ENCODE assay signal across 8 cellular contexts in the genomic region with DNA sequence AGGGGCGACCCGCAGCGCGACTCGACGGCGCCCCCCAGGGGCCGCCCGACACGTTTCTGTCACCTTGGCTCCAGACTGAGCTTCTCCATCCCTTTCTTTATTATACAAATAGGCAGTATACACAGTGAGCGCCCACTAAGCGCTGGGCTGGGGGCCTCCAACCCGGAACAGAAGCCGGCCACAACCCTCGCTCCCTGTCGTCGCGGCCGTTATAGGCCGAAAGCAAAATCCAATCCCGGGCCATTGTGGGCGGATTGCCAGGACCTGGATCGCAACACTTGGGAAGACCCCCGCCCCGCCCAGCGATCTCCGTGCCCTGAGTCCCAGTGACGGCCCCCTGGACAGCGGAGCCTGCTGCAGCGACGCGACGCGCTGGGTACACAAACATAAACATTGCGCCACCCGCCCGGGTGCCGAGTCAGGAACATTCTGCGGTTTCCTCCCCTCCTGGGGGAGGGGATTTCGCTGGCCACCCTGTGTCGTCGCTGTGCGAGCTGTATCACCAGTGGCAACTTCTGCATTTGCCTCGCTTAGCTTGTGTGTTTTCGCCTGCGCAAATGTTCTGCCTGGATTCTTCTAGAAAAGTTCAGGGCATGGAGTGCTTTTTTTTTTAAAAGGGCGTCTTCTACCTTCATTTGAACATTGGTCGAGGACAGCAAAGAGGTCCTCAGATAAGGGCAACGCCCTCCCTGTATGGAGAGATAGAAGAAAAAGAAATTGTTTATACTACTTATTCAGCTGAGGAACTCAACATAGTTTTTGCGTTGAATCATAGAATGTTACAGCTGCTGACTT. TPM values are rescaled to one million over a fixed set of nuclear protein-coding genes. Genes with fewer than 3 reads are reported as not detected.
DNase-seq lines count a peak whose midpoint lies in the region; ATAC-seq and TF ChIP-seq lines count a peak whose summit lies in the region.

No MANE protein-coding gene starts in this region.

- intact Hi-C loops in A673 (cut with micrococcal nuclease; ENCODE audit: unreplicated experiment), result loop anchor here (1.0 to 5.0 kb wide), 2 partner anchors 55 to 160 kb away; no protein-coding TSS in a partner anchor

- H3K36me3 ChIP-seq in A673 (ENCODE audit: insufficient read depth, low read length, poor library complexity, severe bottlenecking) (peaks cover 15% of the 10 kb centered on the region), OCI-LY1 (ENCODE audit: insufficient read depth, low read length) (no peaks in the 10 kb centered on the region; the same call in 1 of the 2 replicates)

- H3K4me1 ChIP-seq in A673 (ENCODE audit: insufficient read depth, low read length, poor library complexity, severe bottlenecking), result peaks cover 31% of the 10 kb centered on the region
- peaks cover 32% of the 10 kb centered on the region for H3K4me1 ChIP-seq in OCI-LY1 (ENCODE audit: insufficient read depth, low read length, severe bottlenecking)

- H3K79me2 ChIP-seq in OCI-LY1 (ENCODE audit: insufficient read depth, low read length), result no peaks in the 10 kb centered on the region

- no TSS peak for BruUV-seq in A673 (replicated peaks; lab: Mats Ljungman, UMichigan)

- H2AFZ ChIP-seq in OCI-LY1 (ENCODE audit: low read length), result peak overlapping the region; percentile 77

- DNase-seq in A673 (ENCODE audit: low spot score), result peak; percentile 73
- DNase-seq in activated T-cell treated with anti-CD3 and anti-CD28 coated beads for 1 hour (ENCODE audit: low read depth), result peak; percentile 73
- DNase-seq in epithelial cell of prostate (ENCODE audit: low read depth, low spot score), result no peak
- DNase-seq in mucosa of gallbladder (ENCODE audit: low spot score), result peak; percentile 94
- DNase-seq in stimulated activated CD8-positive, alpha-beta memory T cell treated with anti-CD3 and anti-CD28 coated beads, Interleukin-4, amount 100 ng/mL, for 24 hours (ENCODE audit: low read depth), result peak; percentile 61

- H3K9me3 ChIP-seq in A673 (ENCODE audit: low read depth, low read length, poor library complexity, severe bottlenecking) (no peaks in the 10 kb centered on the region), OCI-LY1 (ENCODE audit: low read length) (no peaks in the 10 kb centered on the region)

- H3K4me3 ChIP-seq in A673 (ENCODE audit: low read depth, low read length, poor library complexity, severe bottlenecking), result peak overlapping the region; percentile 91
- peak overlapping the region; percentile 75 for H3K4me3 ChIP-seq in OCI-LY1 (ENCODE audit: low read depth, low read length, poor library complexity, severe bottlenecking)

- no peaks in the 10 kb centered on the region for H3F3A ChIP-seq in OCI-LY1 (ENCODE audit: insufficient read depth, low read length)

- peak; percentile 30 for ATAC-seq in GM18867 (IDR thresholded peaks at IDR 0.05; ENCODE audit: unreplicated experiment)
- ATAC-seq in HG03439 (IDR thresholded peaks at IDR 0.05; ENCODE audit: unreplicated experiment), result peak; percentile 30

- H3K9me2 ChIP-seq in OCI-LY1 (ENCODE audit: low read depth, low read length), result no peaks in the 10 kb centered on the region

- peak; percentile 87 for TF ChIP-seq CTCF in A673 (conservative IDR thresholded peaks at IDR 0.05; ENCODE audit: low read depth, low read length)
- TF ChIP-seq CTCF in OCI-LY1 (IDR thresholded peaks at IDR 0.05; ENCODE audit: low read length), result peak; percentile 83

- CTCF ChIA-PET in A673 (lab: Charles Lee), result interaction anchor here (0.5 to 1.8 kb wide), 7 partner anchors 32 to 175 kb away, joined by 3 to 8 read pairs (median 5); no protein-coding TSS in a partner anchor

- no peaks in the 10 kb centered on the region for H4K20me1 ChIP-seq in OCI-LY1 (ENCODE audit: insufficient read depth, low read length)

- H3K27me3 ChIP-seq in A673 (replicated peaks; ENCODE audit: insufficient read depth, low read depth, low read length, poor library complexity) (no peaks in the 10 kb centered on the region), OCI-LY1 (ENCODE audit: insufficient read depth, low read length) (no peaks in the 10 kb centered on the region)

- POLR2A ChIA-PET in A673 (lab: Charles Lee; ENCODE audit: low non-redundant PET), result no interaction called here

- H3K4me2 ChIP-seq in OCI-LY1 (ENCODE audit: low read length), result peak overlapping the region; percentile 86

- H3K9ac ChIP-seq in OCI-LY1 (ENCODE audit: low read length), result peak overlapping the region; percentile 73

- H3K27ac ChIP-seq in A673 (ENCODE audit: low read depth, low read length, poor library complexity, severe bottlenecking) (peak overlapping the region; percentile 99), OCI-LY1 (ENCODE audit: low read depth, low read length, poor library complexity, severe bottlenecking) (peak overlapping the region; percentile 53), epithelial cell of prostate (peak overlapping the region; percentile 96)

RNA-seq across cellular contexts. Expression of a gene that starts 1.3 kb away (rescaled TPM):
- total RNA-seq in A673 (2021), result 11.3 and 13.1 TPM in 2 replicates
- 240 TPM for total RNA-seq in mucosa of gallbladder

Comparison
In these comparisons a context has a peak if more than half of its experiments do, and no peak if none do; other contexts are left out.
1. RNA of a gene that starts 1.3 kb away (total RNA-seq): 240 TPM in mucosa of gallbladder (single experiment); 11.3 to 13.1 TPM in A673; every median in the first group is over 10 times any median in the second.
2. Peak in every context shown above with its lines, with median percentiles within 50 percentile points of each other: H3K27ac ChIP-seq.